In the genomic region with DNA sequence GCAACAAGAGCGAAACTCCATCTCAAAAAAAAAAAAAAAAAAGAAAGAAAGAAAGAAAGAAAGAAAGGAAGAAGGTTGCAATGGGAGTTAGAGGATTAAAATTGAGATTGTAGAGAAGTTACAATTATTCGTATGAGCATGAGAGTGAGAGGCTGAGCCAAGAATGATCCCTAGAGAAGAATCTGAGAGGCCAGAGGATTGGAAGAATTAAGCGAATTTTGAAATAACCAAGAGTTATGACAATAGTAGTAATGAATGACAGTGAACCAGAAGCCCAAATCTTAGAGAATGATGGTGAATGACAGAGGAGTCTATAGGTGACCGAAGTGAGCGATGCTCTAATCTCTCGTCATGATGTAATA, we compare ENCODE assay signal across 1 cellular context.
TF ChIP-seq lines count a peak whose summit lies in the region.

No MANE protein-coding gene starts in this region.

TF ChIP-seq in HepG2, 621 proteins besides CTCF, POLR2A, EP300 and RAD21:
- TF ChIP-seq THAP9 (CRISPR knock-in tag; IDR thresholded peaks at IDR 0.05; ENCODE audit: borderline replicate concordance) (no peak), CSRNP1 (CRISPR knock-in tag; IDR thresholded peaks at IDR 0.05) (0 out of 2 replicates have a peak, but pooled peaks have one; percentile 12), CCDC6 (CRISPR knock-in tag; IDR thresholded peaks at IDR 0.05) (0 out of 2 replicates have a peak, but pooled peaks have one; percentile 18), NAIF1 (CRISPR knock-in tag; IDR thresholded peaks at IDR 0.05; ENCODE audit: borderline replicate concordance) (0 out of 2 replicates have a peak, but pooled peaks have one; percentile 67)
- TF ChIP-seq, protein P1, sequence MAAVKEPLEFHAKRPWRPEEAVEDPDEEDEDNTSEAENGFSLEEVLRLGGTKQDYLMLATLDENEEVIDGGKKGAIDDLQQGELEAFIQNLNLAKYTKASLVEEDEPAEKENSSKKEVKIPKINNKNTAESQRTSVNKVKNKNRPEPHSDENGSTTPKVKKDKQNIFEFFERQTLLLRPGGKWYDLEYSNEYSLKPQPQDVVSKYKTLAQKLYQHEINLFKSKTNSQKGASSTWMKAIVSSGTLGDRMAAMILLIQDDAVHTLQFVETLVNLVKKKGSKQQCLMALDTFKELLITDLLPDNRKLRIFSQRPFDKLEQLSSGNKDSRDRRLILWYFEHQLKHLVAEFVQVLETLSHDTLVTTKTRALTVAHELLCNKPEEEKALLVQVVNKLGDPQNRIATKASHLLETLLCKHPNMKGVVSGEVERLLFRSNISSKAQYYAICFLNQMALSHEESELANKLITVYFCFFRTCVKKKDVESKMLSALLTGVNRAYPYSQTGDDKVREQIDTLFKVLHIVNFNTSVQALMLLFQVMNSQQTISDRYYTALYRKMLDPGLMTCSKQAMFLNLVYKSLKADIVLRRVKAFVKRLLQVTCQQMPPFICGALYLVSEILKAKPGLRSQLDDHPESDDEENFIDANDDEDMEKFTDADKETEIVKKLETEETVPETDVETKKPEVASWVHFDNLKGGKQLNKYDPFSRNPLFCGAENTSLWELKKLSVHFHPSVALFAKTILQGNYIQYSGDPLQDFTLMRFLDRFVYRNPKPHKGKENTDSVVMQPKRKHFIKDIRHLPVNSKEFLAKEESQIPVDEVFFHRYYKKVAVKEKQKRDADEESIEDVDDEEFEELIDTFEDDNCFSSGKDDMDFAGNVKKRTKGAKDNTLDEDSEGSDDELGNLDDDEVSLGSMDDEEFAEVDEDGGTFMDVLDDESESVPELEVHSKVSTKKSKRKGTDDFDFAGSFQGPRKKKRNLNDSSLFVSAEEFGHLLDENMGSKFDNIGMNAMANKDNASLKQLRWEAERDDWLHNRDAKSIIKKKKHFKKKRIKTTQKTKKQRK (IDR thresholded peaks at IDR 0.05; ENCODE audit: low read length) = no peak
